In the genomic region with DNA sequence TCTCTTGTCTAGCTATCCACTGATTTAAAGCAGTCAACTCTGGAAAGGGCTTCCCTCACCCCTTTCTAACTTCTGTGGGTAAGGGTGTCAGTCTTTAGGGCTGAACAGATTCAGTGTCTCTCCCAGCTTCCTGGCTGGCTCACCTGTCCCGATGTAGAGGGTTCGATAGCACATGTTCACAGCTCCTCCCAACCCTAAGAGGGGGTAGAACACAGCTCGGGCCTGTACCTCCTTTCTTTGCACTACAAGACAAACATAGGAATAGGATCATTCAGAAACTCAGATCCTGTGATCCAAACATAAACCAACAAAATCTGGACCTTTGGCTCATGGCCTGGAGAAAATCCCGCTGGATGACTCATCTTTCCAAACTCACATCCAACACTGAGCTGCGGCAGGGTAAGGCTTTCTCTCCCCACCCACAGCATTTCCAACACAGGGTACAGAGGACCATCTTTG, we compare ENCODE assay signal across 1 cellular context.
TF ChIP-seq lines count a peak whose summit lies in the region.

No MANE protein-coding gene starts in this region.

TF ChIP-seq in SK-N-SH, 30 proteins besides CTCF, POLR2A, EP300 and RAD21 (continued from another document):
- TF ChIP-seq ZBTB33 (IDR thresholded peaks at IDR 0.05; ENCODE audit: borderline replicate concordance, low read depth) = no peak
- no peak for TF ChIP-seq MAX (IDR thresholded peaks at IDR 0.05; ENCODE audit: low read depth)
- no peak for TF ChIP-seq FOXM1 (IDR thresholded peaks at IDR 0.05; ENCODE audit: low read depth)
- no peak for TF ChIP-seq GABPA (IDR thresholded peaks at IDR 0.05; ENCODE audit: low read depth)
- TF ChIP-seq FOXJ3 (CRISPR knock-in tag; IDR thresholded peaks at IDR 0.05) = no peak
- no peak for TF ChIP-seq REST (IDR thresholded peaks at IDR 0.05; ENCODE audit: low read depth, low read length)
- peak; percentile 46 for TF ChIP-seq NFIC (IDR thresholded peaks at IDR 0.05; ENCODE audit: borderline replicate concordance)
